ENCODE assay signal across 24 cellular contexts in genomic region chr20:62778601-62779416, GRCh38. TPM values are rescaled to one million over a fixed set of nuclear protein-coding genes. Genes with fewer than 3 reads are reported as not detected.
DNase-seq lines count a peak whose midpoint lies in the region; ATAC-seq, FAIRE-seq and TF ChIP-seq lines count a peak whose summit lies in the region.
"Had no signal": no experiment of that assay in that cellular context is flagged by ENCODE, and none has a peak within 500 bp of the region (broad histone marks: within the 10 kb centered on the region; RNA-seq: fewer than 3 reads in every experiment).

No MANE protein-coding gene starts in this region.

- peaks cover 38% of the 10 kb centered on the region for H3K4me1 ChIP-seq in HepG2 (ENCODE audit: insufficient read depth, low read length)
- H3K4me1 ChIP-seq in right lobe of liver, result peaks cover 0 to 15% (median 3%) of the 10 kb centered on the region in 4 donors
- H3K4me1 ChIP-seq in HCT116 (ENCODE audit: control insufficient read depth in 1 of 2, insufficient read depth in 2 of 2, low read length in 2 of 2), result peaks cover 21 to 61% of the 10 kb centered on the region in 2 experiments; a peak in 3 of 4 replicates

- DNase-seq in HepG2 (ENCODE audit: low spot score), result peak; percentile 43
- no peak for DNase-seq in right lobe of liver
- DNase-seq in HCT116 (ENCODE audit: low read depth, low spot score), result no peak
- DNase-seq in activated naive CD8-positive, alpha-beta T cell treated with anti-CD3 and anti-CD28 coated beads, Interleukin-2, amount 10 ng/mL, durations not matched to agents 7 days and 5 days, result no peak
- DNase-seq in GM10266 (ENCODE audit: extremely low spot score), result no peak
- no peak for DNase-seq in NCI-H1417 (lab: John Stamatoyannopoulos, UW)
- no peak for DNase-seq in activated T-cell treated with anti-CD3 and anti-CD28 coated beads for 4 hours
- DNase-seq: activated B cell treated with CpG ODN at 0.5 μM for 24 hours; activated CD8-positive, alpha-beta memory T cell treated with anti-CD3 and anti-CD28 coated beads, Interleukin-2, amount 10 ng/mL, durations not matched to agents 7 days and 5 days; activated gamma-delta T cell; anterior cingulate cortex; Calu3; caudate nucleus; EL; heart left ventricle; left ventricle myocardium inferior; NCI-H1436; NCI-H526 treated with DMSO at 0.1 percent for 48 hours; SJCRH30; stimulated activated CD4-positive, alpha-beta T cell treated with anti-CD3 and anti-CD28 coated beads, Interleukin-4, amount 100 ng/mL, for 1 hour; stomach; transverse colon had no signal

- TF ChIP-seq POLR2A in HepG2 (IDR thresholded peaks at IDR 0.05; ENCODE audit: insufficient read depth in 1 of 2, low read depth in 2 of 2, low read length in 2 of 2), result no peak
- TF ChIP-seq POLR2A in right lobe of liver (IDR thresholded peaks at IDR 0.05), result no peak
- TF ChIP-seq POLR2A in HCT116 (IDR thresholded peaks at IDR 0.05; ENCODE audit: borderline replicate concordance, extremely low read depth, insufficient read depth, insufficient read length), result peak; percentile 25

- peak; percentile 62 for ATAC-seq in HepG2
- no peak for ATAC-seq in right lobe of liver
- ATAC-seq in HCT116, result no peak
- no peak for ATAC-seq in activated naive CD8-positive, alpha-beta T cell treated with anti-CD3 and anti-CD28 coated beads, Interleukin-2, amount 10 ng/mL, durations not matched to agents 7 days and 5 days (ENCODE audit: low read depth)
- ATAC-seq: activated CD8-positive, alpha-beta memory T cell treated with anti-CD3 and anti-CD28 coated beads, Interleukin-2, amount 10 ng/mL, durations not matched to agents 7 days and 5 days; heart left ventricle had no signal

- H3K79me2 ChIP-seq in HepG2 (ENCODE audit: insufficient read depth, low read length) (no peaks in the 10 kb centered on the region), HCT116 (ENCODE audit: insufficient read depth, low read length) (peaks cover 6% of the 10 kb centered on the region; the same call in 1 of the 2 replicates)

- no peak overlapping the region for H3K4me3 Mint-ChIP-seq in activated naive CD8-positive, alpha-beta T cell treated with anti-CD3 and anti-CD28 coated beads, Interleukin-2, amount 10 ng/mL, durations not matched to agents 7 days and 5 days
- H3K4me3 Mint-ChIP-seq: activated B cell treated with CpG ODN at 0.5 μM for 24 hours; activated CD8-positive, alpha-beta memory T cell treated with anti-CD3 and anti-CD28 coated beads, Interleukin-2, amount 10 ng/mL, durations not matched to agents 7 days and 5 days had no signal

- BruUV-seq in HepG2 (replicated peaks; lab: Mats Ljungman, UMichigan) (no TSS peak), HCT116 (replicated peaks; lab: Mats Ljungman, UMichigan) (no TSS peak)

- no peaks in the 10 kb centered on the region for H3K9me3 ChIP-seq in HepG2 (ENCODE audit: low read length)
- H3K9me3 ChIP-seq in right lobe of liver, result no peaks in the 10 kb centered on the region
- no peaks in the 10 kb centered on the region for H3K9me3 ChIP-seq in HCT116 (ENCODE audit: control insufficient read depth in 1 of 2, insufficient read depth in 1 of 2, low read depth in 1 of 2, low read length in 2 of 2)
- H3K9me3 ChIP-seq: heart left ventricle, left ventricle myocardium inferior, SJCRH30, stomach, transverse colon had no signal

- TF ChIP-seq RAD21 in HepG2 (CRISPR knock-in tag; IDR thresholded peaks at IDR 0.05), result 0 out of 2 replicates have a peak, but pooled peaks have one; percentile 14
- no peak for TF ChIP-seq RAD21 in HCT116 (IDR thresholded peaks at IDR 0.05; ENCODE audit: low read depth)

- no peaks in the 10 kb centered on the region for H3K36me3 Mint-ChIP-seq in activated naive CD8-positive, alpha-beta T cell treated with anti-CD3 and anti-CD28 coated beads, Interleukin-2, amount 10 ng/mL, durations not matched to agents 7 days and 5 days
- H3K36me3 Mint-ChIP-seq: activated CD8-positive, alpha-beta memory T cell treated with anti-CD3 and anti-CD28 coated beads, Interleukin-2, amount 10 ng/mL, durations not matched to agents 7 days and 5 days had no signal

- H3K27me3 Mint-ChIP-seq in activated naive CD8-positive, alpha-beta T cell treated with anti-CD3 and anti-CD28 coated beads, Interleukin-2, amount 10 ng/mL, durations not matched to agents 7 days and 5 days, result peaks cover 2% of the 10 kb centered on the region
- H3K27me3 Mint-ChIP-seq: activated B cell treated with CpG ODN at 0.5 μM for 24 hours; activated CD8-positive, alpha-beta memory T cell treated with anti-CD3 and anti-CD28 coated beads, Interleukin-2, amount 10 ng/mL, durations not matched to agents 7 days and 5 days had no signal

- H3K36me3 ChIP-seq in HepG2 (replicated peaks in 1 of 2; ENCODE audit: control insufficient read depth in 1 of 2, insufficient read depth in 2 of 2, low read length in 2 of 2) (no peaks in the 10 kb centered on the region), right lobe of liver (no peaks in the 10 kb centered on the region), HCT116 (ENCODE audit: control insufficient read depth in 1 of 2, insufficient read depth in 2 of 2, low read length in 2 of 2) (no peaks in the 10 kb centered on the region)
- H3K36me3 ChIP-seq: heart left ventricle, left ventricle myocardium inferior, SJCRH30, stomach, transverse colon had no signal

- in situ Hi-C loops in HepG2 (cut with HindIII; ENCODE audit: extremely low pct_ligation_motif_present, low pct_unique_long_range_greater_than_20kb), result loop anchor here (10.0 to 25.0 kb wide), 2 partner anchors 94 to 267 kb away; no protein-coding TSS in a partner anchor

- H3K9ac ChIP-seq in HepG2 (ENCODE audit: insufficient read depth, low read depth, low read length) (no peak overlapping the region), HCT116 (ENCODE audit: low read length) (no peak overlapping the region)

- intact Hi-C loops in HepG2 (cut with micrococcal nuclease; ENCODE audit: unreplicated experiment) (no loop called here), right lobe of liver (cut with DNase I) (no loop called here), HCT116 (cut with micrococcal nuclease) (no loop called here)

- TF ChIP-seq CTCF in HepG2 (CRISPR knock-in tag; IDR thresholded peaks at IDR 0.05), result peak; percentile 61
- no peak for TF ChIP-seq CTCF in right lobe of liver (IDR thresholded peaks at IDR 0.05)
- 0 out of 6 replicates have a peak, but pooled peaks of 2 of the 3 experiments have one; percentile 14 for TF ChIP-seq CTCF in HCT116 (IDR thresholded peaks at IDR 0.05 in 2 of 3, conservative IDR thresholded peaks at IDR 0.05 in 1 of 3; ENCODE audit: borderline replicate concordance in 1 of 3, insufficient read depth in 1 of 3, low read depth in 2 of 3, low read length in 2 of 3)
- no peak for TF ChIP-seq CTCF in GM10266 (IDR thresholded peaks at IDR 0.05; ENCODE audit: control insufficient read depth, insufficient read depth, low read depth, missing control alignments)

- CTCF ChIA-PET in HepG2 (lab: Yijun Ruan, JAX; ENCODE audit: low intra/inter-chr PET ratio, low total read pairs) (interaction anchor here (2.4 kb wide), 1 partner anchor 13 kb away, joined by 11 read pairs; no protein-coding TSS in a partner anchor), HCT116 (lab: Charles Lee) (interaction anchor here (1.2 kb wide), 1 partner anchor 12 kb away, joined by 7 read pairs; no protein-coding TSS in a partner anchor)

- H3K27ac ChIP-seq in HepG2 (ENCODE audit: extremely low read length, insufficient read depth, low read length) (no peak overlapping the region), right lobe of liver (no peak overlapping the region), HCT116 (ENCODE audit: low read depth, low read length) (peak overlapping the region; percentile 8; the same call in 1 of the 2 replicates)
- H3K27ac ChIP-seq: heart left ventricle, left ventricle myocardium inferior, SJCRH30, stomach, transverse colon had no signal

- POLR2A ChIA-PET in HepG2 (lab: Yijun Ruan, JAX), result interaction anchor here (1.0 to 2.1 kb wide), 3 partner anchors 11 to 30 kb away, joined by 3 to 11 read pairs (median 4); no protein-coding TSS in a partner anchor
- POLR2A ChIA-PET in HCT116 (lab: Charles Lee), result interaction anchor here (0.6 to 1.1 kb wide), 2 partner anchors 15 to 28 kb away, joined by 3 to 5 read pairs; no protein-coding TSS in a partner anchor
- POLR2A ChIA-PET in activated naive CD8-positive, alpha-beta T cell treated with anti-CD3 and anti-CD28 coated beads, Interleukin-2, amount 10 ng/mL, durations not matched to agents 7 days and 5 days (lab: Charles Lee), result interaction anchor here (0.7 to 1.0 kb wide), 2 partner anchors 16 to 160 kb away, joined by 3 to 5 read pairs; no protein-coding TSS in a partner anchor

- H4K20me1 ChIP-seq in HepG2 (ENCODE audit: insufficient read depth, low read length) (no peaks in the 10 kb centered on the region), HCT116 (ENCODE audit: insufficient read depth) (no peaks in the 10 kb centered on the region)

- peak overlapping the region in 1 of 3 experiments; percentile 41; a peak in 1 of 6 replicates for H3K4me3 ChIP-seq in HepG2 (replicated peaks in 1 of 3; ENCODE audit: insufficient read depth in 1 of 3, low read depth in 2 of 3, low read length in 3 of 3)
- H3K4me3 ChIP-seq in right lobe of liver, result no peak overlapping the region
- H3K4me3 ChIP-seq in HCT116 (replicated peaks in 1 of 2; ENCODE audit: low read depth in 1 of 2, low read length in 2 of 2), result no peak overlapping the region
- H3K4me3 ChIP-seq: heart left ventricle, left ventricle myocardium inferior, SJCRH30, smooth muscle cell, stomach, transverse colon had no signal

- peaks cover 26% of the 10 kb centered on the region for H3K4me1 Mint-ChIP-seq in activated naive CD8-positive, alpha-beta T cell treated with anti-CD3 and anti-CD28 coated beads, Interleukin-2, amount 10 ng/mL, durations not matched to agents 7 days and 5 days

- H3K4me2 ChIP-seq in HepG2 (ENCODE audit: low read depth, low read length) (peak overlapping the region; percentile 52), HCT116 (ENCODE audit: low read length) (no peak overlapping the region)
- H3K4me2 ChIP-seq: smooth muscle cell had no signal

- H3K9me3 Mint-ChIP-seq in activated naive CD8-positive, alpha-beta T cell treated with anti-CD3 and anti-CD28 coated beads, Interleukin-2, amount 10 ng/mL, durations not matched to agents 7 days and 5 days, result no peaks in the 10 kb centered on the region
- H3K9me3 Mint-ChIP-seq: activated B cell treated with CpG ODN at 0.5 μM for 24 hours had no signal

- H2AFZ ChIP-seq in HepG2 (ENCODE audit: low read length) (no peak overlapping the region), HCT116 (ENCODE audit: low read depth, low read length, poor library complexity, severe bottlenecking) (no peak overlapping the region)

- H3K9me2 ChIP-seq in HCT116 (ENCODE audit: insufficient read depth), result no peaks in the 10 kb centered on the region

- RAD21 ChIA-PET in HCT116 (lab: Charles Lee; ENCODE audit: low non-redundant PET in 1 of 2, low total read pairs in 2 of 2, uncharacterized antibody in 2 of 2, unreplicated experiment in 2 of 2), result interaction anchor here in 1 of 2 experiments (0.5 kb wide), 1 partner anchor 230 kb away, joined by 3 read pairs; no protein-coding TSS in a partner anchor

- H3K27me3 ChIP-seq in HepG2 (ENCODE audit: control insufficient read depth in 1 of 2, insufficient read depth in 2 of 2, low read length in 2 of 2) (peaks cover 15 to 69% of the 10 kb centered on the region in 2 experiments), right lobe of liver (no peaks in the 10 kb centered on the region), HCT116 (ENCODE audit: insufficient read depth, low read length) (no peaks in the 10 kb centered on the region)

- peak; percentile 49 for FAIRE-seq in HepG2 (lab: Jason Lieb, UNC)
- FAIRE-seq: GM18507 had no signal

- TF ChIP-seq EP300 in HepG2 (IDR thresholded peaks at IDR 0.05; ENCODE audit: low read depth in 2 of 2, low read length in 2 of 2) (no peak), HepG2 (CRISPR knock-in tag; IDR thresholded peaks at IDR 0.05; ENCODE audit: borderline replicate concordance) (no peak)

- H3K27ac Mint-ChIP-seq in activated naive CD8-positive, alpha-beta T cell treated with anti-CD3 and anti-CD28 coated beads, Interleukin-2, amount 10 ng/mL, durations not matched to agents 7 days and 5 days, result peak overlapping the region; percentile 72
- H3K27ac Mint-ChIP-seq: activated B cell treated with CpG ODN at 0.5 μM for 24 hours; activated CD8-positive, alpha-beta memory T cell treated with anti-CD3 and anti-CD28 coated beads, Interleukin-2, amount 10 ng/mL, durations not matched to agents 7 days and 5 days had no signal

- 28% methylated on average over 20 of the region's 24 CpGs for WGBS in HepG2 (ENCODE audit: low lambda C conversion rate)
- no CpG with 5 or more reads among the region's 24 CpGs for WGBS in right lobe of liver (ENCODE audit: insufficient coverage, low coverage, low lambda C conversion rate, missing lambda C conversion rate)

RNA-seq across cellular contexts. Expression of gene MRGBP, which starts 17.5 kb away (rescaled TPM):
- total RNA-seq in HepG2 (2016; rRNA removed; fragmentation: Illumina TruSeq; extraction: Trizol) (34.8 and 35.9 TPM in 2 replicates), right lobe of liver (1 to 10 TPM; 3.3 to 8.0 (median 5.3) TPM), HCT116 (2021; ENCODE audit: unreplicated experiment) (33.8 TPM)
- 79.0 and 80.7 TPM in 2 replicates for total RNA-seq in HepG2 (2016; cell fraction: cytosol; rRNA removed; fragmentation: Illumina TruSeq; extraction: Trizol; ENCODE audit: low read depth)
- 31.8 and 38.7 TPM in 2 replicates for total RNA-seq in HepG2 (2016; cell fraction: insoluble cytoplasmic fraction; rRNA removed; fragmentation: Illumina TruSeq; extraction: Trizol)
- 96.7 and 98.0 TPM in 2 replicates for total RNA-seq in HepG2 (2016; cell fraction: membrane; rRNA removed; fragmentation: Illumina TruSeq; extraction: Trizol)
- total RNA-seq in HepG2 (2016; cell fraction: nucleus; rRNA removed; fragmentation: Illumina TruSeq; extraction: Trizol), result 17.0 and 18.5 TPM in 2 replicates
- polyA plus RNA-seq in HepG2 (2011; rRNA removed), result 31.6 and 34.2 TPM in 2 replicates
- 30.7 and 37.2 TPM in 2 replicates for polyA plus RNA-seq in HepG2 (2011; cell fraction: cytosol; rRNA removed)
- 29.7 and 36.4 TPM in 2 replicates for polyA plus RNA-seq in HepG2 (2011; cell fraction: nucleus; rRNA removed)
- polyA plus RNA-seq in HepG2 (2012), result 21.6 and 23.1 TPM in 2 replicates
- 88.5 and 96.5 TPM in 2 replicates for polyA plus RNA-seq in HepG2 (2016; cell fraction: cytosol; fragmentation: Illumina TruSeq; extraction: Trizol; ENCODE audit: low read depth)
- polyA plus RNA-seq in HepG2 (2016; cell fraction: insoluble cytoplasmic fraction; fragmentation: Illumina TruSeq; extraction: Trizol; ENCODE audit: low read depth), result 34.9 and 39.2 TPM in 2 replicates
- 88.7 and 90.6 TPM in 2 replicates for polyA plus RNA-seq in HepG2 (2016; cell fraction: membrane; fragmentation: Illumina TruSeq; extraction: Trizol; ENCODE audit: low read depth)
- 40.3 and 42.7 TPM in 2 replicates for polyA plus RNA-seq in HepG2 (2016; cell fraction: nucleus; fragmentation: Illumina TruSeq; extraction: Trizol; ENCODE audit: insufficient read depth, low read depth)
- polyA minus RNA-seq in HepG2 (2011; rRNA and poly(A)+ RNA removed; ENCODE audit: low replicate concordance), result 21.2 and 36.8 TPM in 2 replicates
- 12.7 and 13.0 TPM in 2 replicates for polyA minus RNA-seq in HepG2 (2011; cell fraction: cytosol; rRNA and poly(A)+ RNA removed)
- polyA minus RNA-seq in HepG2 (2011; cell fraction: nucleus; rRNA and poly(A)+ RNA removed), result 10.2 and 10.9 TPM in 2 replicates
- polyA plus RNA-seq in HCT116 (2012), result 28.7 and 30.0 TPM in 2 replicates
- total RNA-seq in activated naive CD8-positive, alpha-beta T cell treated with anti-CD3 and anti-CD28 coated beads, Interleukin-2, amount 10 ng/mL, durations not matched to agents 7 days and 5 days, result 10 to 100 TPM; 17.9 to 18.9 TPM

RNA-seq across cellular contexts. Expression of gene OGFR, which starts 25.8 kb away (rescaled TPM):
- total RNA-seq in HepG2 (2016; rRNA removed; fragmentation: Illumina TruSeq; extraction: Trizol), result 68.3 and 81.8 TPM in 2 replicates
- 6.3 and 8.7 TPM in 2 replicates for total RNA-seq in HepG2 (2016; cell fraction: cytosol; rRNA removed; fragmentation: Illumina TruSeq; extraction: Trizol; ENCODE audit: low read depth)
- total RNA-seq in HepG2 (2016; cell fraction: insoluble cytoplasmic fraction; rRNA removed; fragmentation: Illumina TruSeq; extraction: Trizol), result 58.8 and 84.2 TPM in 2 replicates
- total RNA-seq in HepG2 (2016; cell fraction: membrane; rRNA removed; fragmentation: Illumina TruSeq; extraction: Trizol), result 20.8 and 24.4 TPM in 2 replicates
- total RNA-seq in HepG2 (2016; cell fraction: nucleus; rRNA removed; fragmentation: Illumina TruSeq; extraction: Trizol), result 33.8 and 41.3 TPM in 2 replicates
- polyA plus RNA-seq in HepG2 (2011; rRNA removed), result 47.7 and 62.2 TPM in 2 replicates
- polyA plus RNA-seq in HepG2 (2011; cell fraction: cytosol; rRNA removed), result 58.6 and 82.5 TPM in 2 replicates
- polyA plus RNA-seq in HepG2 (2011; cell fraction: nucleus; rRNA removed), result 105 and 121 TPM in 2 replicates
- 34.0 and 38.1 TPM in 2 replicates for polyA plus RNA-seq in HepG2 (2012)
- polyA plus RNA-seq in HepG2 (2016; cell fraction: cytosol; fragmentation: Illumina TruSeq; extraction: Trizol; ENCODE audit: low read depth), result 4.2 and 4.7 TPM in 2 replicates
- polyA plus RNA-seq in HepG2 (2016; cell fraction: insoluble cytoplasmic fraction; fragmentation: Illumina TruSeq; extraction: Trizol; ENCODE audit: low read depth), result 68.1 and 77.5 TPM in 2 replicates
- polyA plus RNA-seq in HepG2 (2016; cell fraction: membrane; fragmentation: Illumina TruSeq; extraction: Trizol; ENCODE audit: low read depth), result 11.5 and 14.2 TPM in 2 replicates
- polyA plus RNA-seq in HepG2 (2016; cell fraction: nucleus; fragmentation: Illumina TruSeq; extraction: Trizol; ENCODE audit: insufficient read depth, low read depth), result 103 and 104 TPM in 2 replicates
- polyA minus RNA-seq in HepG2 (2011; rRNA and poly(A)+ RNA removed; ENCODE audit: low replicate concordance), result 38.5 and 45.1 TPM in 2 replicates
- polyA minus RNA-seq in HepG2 (2011; cell fraction: cytosol; rRNA and poly(A)+ RNA removed), result 39.4 and 42.5 TPM in 2 replicates
- polyA minus RNA-seq in HepG2 (2011; cell fraction: nucleus; rRNA and poly(A)+ RNA removed), result 15.1 and 20.0 TPM in 2 replicates
- total RNA-seq in right lobe of liver, result 10 to 100 TPM; 40.7 to 48.1 (median 47.0) TPM
- total RNA-seq in HCT116 (2021; ENCODE audit: unreplicated experiment), result 73.6 TPM
- polyA plus RNA-seq in HCT116 (2012), result 59.4 and 59.5 TPM in 2 replicates
- total RNA-seq in activated naive CD8-positive, alpha-beta T cell treated with anti-CD3 and anti-CD28 coated beads, Interleukin-2, amount 10 ng/mL, durations not matched to agents 7 days and 5 days, result 10 to 100 TPM; 80.8 to 81.1 TPM

RNA-seq across cellular contexts. Expression of gene COL9A3, which starts 38.0 kb away (rescaled TPM):
- total RNA-seq in HepG2 (2016; rRNA removed; fragmentation: Illumina TruSeq; extraction: Trizol) (53.3 and 204 TPM in 2 replicates), right lobe of liver (1 to 10 TPM; 1.5 to 7.6 (median 3.5) TPM), HCT116 (2021; ENCODE audit: unreplicated experiment) (29.7 TPM)
- total RNA-seq in HepG2 (2016; cell fraction: cytosol; rRNA removed; fragmentation: Illumina TruSeq; extraction: Trizol; ENCODE audit: low read depth), result 13.9 and 15.8 TPM in 2 replicates
- 48.0 and 215 TPM in 2 replicates for total RNA-seq in HepG2 (2016; cell fraction: insoluble cytoplasmic fraction; rRNA removed; fragmentation: Illumina TruSeq; extraction: Trizol)
- 19.3 and 20.8 TPM in 2 replicates for total RNA-seq in HepG2 (2016; cell fraction: membrane; rRNA removed; fragmentation: Illumina TruSeq; extraction: Trizol)
- total RNA-seq in HepG2 (2016; cell fraction: nucleus; rRNA removed; fragmentation: Illumina TruSeq; extraction: Trizol), result 216 and 254 TPM in 2 replicates
- 155 and 175 TPM in 2 replicates for polyA plus RNA-seq in HepG2 (2011; rRNA removed)
- polyA plus RNA-seq in HepG2 (2011; cell fraction: cytosol; rRNA removed), result 84.5 and 113 TPM in 2 replicates
- 1,291 and 1,782 TPM in 2 replicates for polyA plus RNA-seq in HepG2 (2011; cell fraction: nucleus; rRNA removed)
- 79.9 and 172 TPM in 2 replicates for polyA plus RNA-seq in HepG2 (2012)
- 9.2 and 9.5 TPM in 2 replicates for polyA plus RNA-seq in HepG2 (2016; cell fraction: cytosol; fragmentation: Illumina TruSeq; extraction: Trizol; ENCODE audit: low read depth)
- polyA plus RNA-seq in HepG2 (2016; cell fraction: insoluble cytoplasmic fraction; fragmentation: Illumina TruSeq; extraction: Trizol; ENCODE audit: low read depth), result 55.1 and 66.2 TPM in 2 replicates
- 17.0 and 20.1 TPM in 2 replicates for polyA plus RNA-seq in HepG2 (2016; cell fraction: membrane; fragmentation: Illumina TruSeq; extraction: Trizol; ENCODE audit: low read depth)
- polyA plus RNA-seq in HepG2 (2016; cell fraction: nucleus; fragmentation: Illumina TruSeq; extraction: Trizol; ENCODE audit: insufficient read depth, low read depth), result 637 and 662 TPM in 2 replicates
- 5.1 and 12.2 TPM in 2 replicates for polyA minus RNA-seq in HepG2 (2011; rRNA and poly(A)+ RNA removed; ENCODE audit: low replicate concordance)
- 23.0 and 25.3 TPM in 2 replicates for polyA minus RNA-seq in HepG2 (2011; cell fraction: cytosol; rRNA and poly(A)+ RNA removed)
- 56.8 and 67.0 TPM in 2 replicates for polyA minus RNA-seq in HepG2 (2011; cell fraction: nucleus; rRNA and poly(A)+ RNA removed)
- 15.9 and 20.7 TPM in 2 replicates for polyA plus RNA-seq in HCT116 (2012)
- total RNA-seq in activated naive CD8-positive, alpha-beta T cell treated with anti-CD3 and anti-CD28 coated beads, Interleukin-2, amount 10 ng/mL, durations not matched to agents 7 days and 5 days, result under 1 TPM; 0.42 to 0.82 TPM

Comparison
In these comparisons a context has a peak if more than half of its experiments do, and no peak if none do; other contexts are left out.
1. CTCF ChIP-seq: peak in HepG2 (single experiment) and HCT116 (2 of 3); none in right lobe of liver (0 of 4) and GM10266 (single experiment).
2. Of the 20 proteins assayed by ChIP-seq in both HepG2 and HCT116: peak only in HepG2: MAX and RAD21; only in HCT116: POLR2A and TCF7L2; in both: CTCF and ZFX; in neither: 13; mixed calls (peak in some experiments, not most) for 1.